9 cellular contexts compared by ENCODE assay signal in the genomic region with DNA sequence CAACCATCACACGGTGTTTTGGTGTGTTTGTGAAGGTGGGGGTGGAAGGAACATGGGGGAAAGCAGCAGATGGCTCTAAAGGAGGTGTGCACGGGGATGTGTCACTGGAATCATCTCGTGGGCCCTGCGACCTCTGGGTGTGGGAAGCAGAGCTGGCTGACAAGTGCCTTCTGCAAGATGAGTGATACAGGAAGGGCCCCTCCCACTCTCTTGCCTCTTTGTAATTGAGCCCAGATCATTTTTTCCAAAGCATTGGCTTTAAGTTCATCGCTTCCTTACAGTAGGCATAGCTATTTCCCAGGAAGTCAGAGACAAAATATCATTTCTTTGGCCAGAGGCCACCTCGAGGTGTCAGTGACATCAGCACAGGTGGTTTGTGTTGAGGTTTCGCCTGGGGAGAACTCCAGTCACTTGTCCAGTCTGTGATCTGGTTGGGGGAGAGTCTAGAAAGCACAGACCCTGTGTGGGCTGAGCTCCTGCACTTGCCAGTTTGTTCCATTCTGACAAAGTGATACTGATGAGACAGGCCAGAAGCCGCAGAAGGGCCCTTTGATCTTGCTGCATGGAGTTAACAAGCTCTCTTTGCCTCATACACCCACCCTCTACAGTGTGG. TPM values are rescaled to one million over a fixed set of nuclear protein-coding genes. Genes with fewer than 3 reads are reported as not detected.
DNase-seq lines count a peak whose midpoint lies in the region; ATAC-seq, FAIRE-seq and TF ChIP-seq lines count a peak whose summit lies in the region.
"Had no signal": no experiment of that assay in that cellular context is flagged by ENCODE, and none has a peak within 500 bp of the region (broad histone marks: within the 10 kb centered on the region; RNA-seq: fewer than 3 reads in every experiment).

No MANE protein-coding gene starts in this region.

- FAIRE-seq in pancreas (lab: Jason Lieb, UNC) = no peak

- DNase-seq in CD1c-positive myeloid dendritic cell (ENCODE audit: extremely low spot score) = peak; percentile 49
- peak; percentile 87 for DNase-seq in T-helper 2 cell treated with Interferon-gamma antibody and Interleukin-4, amounts not matched to agents 5 μg/mL and 100 μg/mL, for 36 hours (ENCODE audit: low spot score)
- DNase-seq in sigmoid colon = peak; percentile 26
- DNase-seq in retina = no peak
- no peak for DNase-seq in pancreas
- no peak for DNase-seq in NOMO-1 (lab: John Stamatoyannopoulos, UW; ENCODE audit: unreplicated experiment in 2 of 2)

- H3K36me3 ChIP-seq in sigmoid colon = peaks cover under 1 to 78% (median 20%) of the 10 kb centered on the region in 4 donors
- peaks cover 0 to 48% (median 2%) of the 10 kb centered on the region in 3 donors for H3K36me3 ChIP-seq in pancreas

- peak overlapping the region; percentile 74 for H3K27ac Mint-ChIP-seq in T-helper 2 cell treated with Interferon-gamma antibody and Interleukin-4, amounts not matched to agents 5 μg/mL and 100 μg/mL, for 36 hours

- no peaks in the 10 kb centered on the region for H3K9me3 Mint-ChIP-seq in T-helper 2 cell treated with Interferon-gamma antibody and Interleukin-4, amounts not matched to agents 5 μg/mL and 100 μg/mL, for 36 hours

- H3K4me1 ChIP-seq in sigmoid colon (peaks cover 0 to 6% (median 2%) of the 10 kb centered on the region in 4 donors), pancreas (peaks cover 5 to 11% (median 8%) of the 10 kb centered on the region in 3 donors)

- no peaks in the 10 kb centered on the region for H3K9me3 ChIP-seq in sigmoid colon
- no peaks in the 10 kb centered on the region for H3K9me3 ChIP-seq in pancreas
- H3K9me3 ChIP-seq: SJSA1 had no signal

- H3K4me3 ChIP-seq in sigmoid colon (no peak overlapping the region), pancreas (no peak overlapping the region)
- H3K4me3 ChIP-seq: SJSA1 had no signal

- peaks cover 56% of the 10 kb centered on the region for H3K36me3 Mint-ChIP-seq in T-helper 2 cell treated with Interferon-gamma antibody and Interleukin-4, amounts not matched to agents 5 μg/mL and 100 μg/mL, for 36 hours (ENCODE audit: low read depth)

- 65 to 78% methylated on average over 8 of the region's 8 CpGs for WGBS in sigmoid colon, 2 donors
- WGBS in pancreas, 2 donors = 77 to 84% methylated on average over 8 of the region's 8 CpGs

- TF ChIP-seq CTCF in sigmoid colon (IDR thresholded peaks at IDR 0.05) (no peak), pancreas (IDR thresholded peaks at IDR 0.05) (no peak)

- H3K27me3 Mint-ChIP-seq in T-helper 2 cell treated with Interferon-gamma antibody and Interleukin-4, amounts not matched to agents 5 μg/mL and 100 μg/mL, for 36 hours (ENCODE audit: low read depth) = no peaks in the 10 kb centered on the region

- peaks cover 32% of the 10 kb centered on the region for H3K4me1 Mint-ChIP-seq in T-helper 2 cell treated with Interferon-gamma antibody and Interleukin-4, amounts not matched to agents 5 μg/mL and 100 μg/mL, for 36 hours (ENCODE audit: low read depth)

- peak overlapping the region; percentile 42 for H3K4me3 Mint-ChIP-seq in T-helper 2 cell treated with Interferon-gamma antibody and Interleukin-4, amounts not matched to agents 5 μg/mL and 100 μg/mL, for 36 hours

- TF ChIP-seq POLR2A in sigmoid colon (IDR thresholded peaks at IDR 0.05) = no peak

- H3K27me3 ChIP-seq in sigmoid colon = no peaks in the 10 kb centered on the region
- no peaks in the 10 kb centered on the region for H3K27me3 ChIP-seq in pancreas
- H3K27me3 ChIP-seq: SJSA1 had no signal

- no peak for TF ChIP-seq EP300 in sigmoid colon (IDR thresholded peaks at IDR 0.05)

- intact Hi-C loops in sigmoid colon (cut with DNase I) (no loop called here), pancreas (cut with DNase I) (no loop called here)

- ATAC-seq in HG02973 (IDR thresholded peaks at IDR 0.05; ENCODE audit: unreplicated experiment) (no peak), pancreas (no peak)

- H3K27ac ChIP-seq in angular gyrus (ENCODE audit: low read depth, low read length) (peak overlapping the region; percentile 54), sigmoid colon (no peak overlapping the region), pancreas (no peak overlapping the region)
- H3K27ac ChIP-seq: SJSA1 had no signal

RNA-seq across cellular contexts. Expression of a gene that starts 20.6 kb away (rescaled TPM):
- total RNA-seq in sigmoid colon (10 to 100 TPM; 23.2 to 38.2 (median 30.0) TPM), pancreas (10 to 100 TPM in 4 of 6 donors, 1 to 10 TPM in 2; 7.4 to 18.2 (median 12.7) TPM)
- polyA plus RNA-seq in sigmoid colon (1 to 10 TPM; 4.2 to 7.3 (median 5.8) TPM), pancreas (1 to 10 TPM; 2.7 to 3.1 TPM)

RNA-seq across cellular contexts. Expression of a gene that starts 33.9 kb away (rescaled TPM):
- 10 to 100 TPM; 24.6 to 37.5 (median 27.8) TPM for total RNA-seq in sigmoid colon
- polyA plus RNA-seq in sigmoid colon = 10 to 100 TPM in 2 of 3 donors, 1 to 10 TPM in 1; 9.5 to 23.7 (median 13.8) TPM
- 10 to 100 TPM; 21.2 to 29.0 (median 23.1) TPM for total RNA-seq in pancreas
- polyA plus RNA-seq in pancreas = 10 to 100 TPM; 11.6 to 19.1 TPM

RNA-seq across cellular contexts. Expression of a gene that starts 33.9 kb away (rescaled TPM):
- total RNA-seq in sigmoid colon (10 to 100 TPM; 46.3 to 79.2 (median 55.5) TPM), pancreas (10 to 100 TPM; 32.9 to 74.5 (median 43.7) TPM)
- polyA plus RNA-seq in sigmoid colon (10 to 100 TPM; 61.9 to 77.0 (median 72.4) TPM), pancreas (10 to 100 TPM; 21.7 to 40.3 TPM)

Comparison
In these comparisons a context has a peak if more than half of its experiments do, and no peak if none do; other contexts are left out.
1. DNase-seq: peak in CD1c-positive myeloid dendritic cell (single experiment), T-helper 2 cell treated with Interferon-gamma antibody and Interleukin-4, amounts not matched to agents 5 μg/mL and 100 μg/mL, for 36 hours (single experiment) and sigmoid colon (single experiment); none in retina (single experiment), pancreas (0 of 6) and NOMO-1 (0 of 2).